Comparison of ENCODE assay signal across 8 cellular contexts in genomic region chr11:120431633-120432032, GRCh38.
A peak's percentile ranks its signal among the peaks of the same experiment; 100 is the strongest.
DNase-seq lines count a peak whose midpoint lies in the region; ATAC-seq and TF ChIP-seq lines count a peak whose summit lies in the region.

No MANE protein-coding gene starts in this region.

- CTCF ChIA-PET in AG04450 (lab: Charles Lee): interaction anchor here (0.9 to 1.7 kb wide), 7 partner anchors 10 to 371 kb away, joined by 3 to 8 read pairs (median 4); no protein-coding TSS in a partner anchor

- H3K9me3 ChIP-seq in AG04450 (ENCODE audit: control insufficient read depth, insufficient read depth, low read length) (no peaks in the 10 kb centered on the region), vagina (no peaks in the 10 kb centered on the region), Peyer's patch (no peaks in the 10 kb centered on the region)

- no peaks in the 10 kb centered on the region for H3K27me3 Mint-ChIP-seq in activated T-helper 17 cell treated with anti-CD3 and anti-CD28 coated beads, Interleukin-2, amount 50 U/mL, for 72 hours

- H3K27me3 ChIP-seq in AG04450 (ENCODE audit: control insufficient read depth, insufficient read depth, low read length) (no peaks in the 10 kb centered on the region), vagina (no peaks in the 10 kb centered on the region), Peyer's patch (no peaks in the 10 kb centered on the region)

- H3K4me3 ChIP-seq in AG04450 (ENCODE audit: low read depth, low read length) (no peak overlapping the region), vagina (no peak overlapping the region), Peyer's patch (no peak overlapping the region)

- H3K27ac ChIP-seq in AG04450 (ENCODE audit: low read depth, low read length) (peak overlapping the region; percentile 89), vagina (peak overlapping the region; percentile 74), Peyer's patch (peak overlapping the region in 2 of 4 donors; percentile 38 to 50)

- TF ChIP-seq CTCF in AG04450 (IDR thresholded peaks at IDR 0.05; ENCODE audit: low read depth, low read length) (peak; percentile 45), vagina (IDR thresholded peaks at IDR 0.05) (no peak), Peyer's patch (IDR thresholded peaks at IDR 0.05) (peak in 3 of 6 experiments; percentile 5 to 9 (median 5)), GM13976 (IDR thresholded peaks at IDR 0.05; ENCODE audit: borderline replicate concordance, control extremely low read depth, extremely low read depth, insufficient read depth, missing control alignments) (no peak)

- POLR2A ChIA-PET in AG04450 (lab: Yijun Ruan, JAX): interaction anchor here (0.8 to 1.7 kb wide), 6 partner anchors 18 to 100 kb away, joined by 3 to 15 read pairs (median 5); partner anchors contain the start of gene ARHGEF12

- peak overlapping the region; percentile 86 for H3K27ac Mint-ChIP-seq in activated T-helper 17 cell treated with anti-CD3 and anti-CD28 coated beads, Interleukin-2, amount 50 U/mL, for 72 hours

- no peak for TF ChIP-seq POLR2A in vagina (IDR thresholded peaks at IDR 0.05)
- TF ChIP-seq POLR2A in Peyer's patch (IDR thresholded peaks at IDR 0.05): no peak

- intact Hi-C loops in vagina (cut with DNase I): no loop called here

- peak overlapping the region; percentile 45 for H3K4me3 Mint-ChIP-seq in activated T-helper 17 cell treated with anti-CD3 and anti-CD28 coated beads, Interleukin-2, amount 50 U/mL, for 72 hours

- H3K36me3 ChIP-seq in vagina (no peaks in the 10 kb centered on the region), Peyer's patch (peaks cover 0 to 28% (median 0%) of the 10 kb centered on the region in 3 donors)

- peaks cover 16% of the 10 kb centered on the region for H3K4me1 Mint-ChIP-seq in activated T-helper 17 cell treated with anti-CD3 and anti-CD28 coated beads, Interleukin-2, amount 50 U/mL, for 72 hours

- H3K36me3 Mint-ChIP-seq in activated T-helper 17 cell treated with anti-CD3 and anti-CD28 coated beads, Interleukin-2, amount 50 U/mL, for 72 hours (ENCODE audit: low read depth): peaks cover 5% of the 10 kb centered on the region

- H3K4me1 ChIP-seq in vagina: peaks cover 19% of the 10 kb centered on the region
- peaks cover 0 to 6% (median 0%) of the 10 kb centered on the region in 4 donors for H3K4me1 ChIP-seq in Peyer's patch

- ATAC-seq in activated T-helper 17 cell treated with anti-CD3 and anti-CD28 coated beads, Interleukin-2, amount 50 U/mL, for 72 hours (replicated peaks): peak; percentile 70

- peak; percentile 13 for DNase-seq in AG04450 (ENCODE audit: low read depth, low spot score)
- peak; percentile 88 for DNase-seq in H4 (ENCODE audit: low spot score)
- DNase-seq in iPS-NIHi11 (ENCODE audit: low spot score): peak; percentile 39
- no peak for DNase-seq in vagina (ENCODE audit: extremely low spot score in 2 of 2)
- DNase-seq in Peyer's patch: no peak
- DNase-seq in GM13976 (ENCODE audit: low spot score): no peak
- DNase-seq in SKM-1 treated with dmso at 0.1 percent for 144 hours (lab: John Stamatoyannopoulos, UW; ENCODE audit: unreplicated experiment): no peak

- in situ Hi-C loops in GM13976 (cut with MboI; ENCODE audit: low sequenced_read_pairs, unreplicated experiment): no loop called here

- no peaks in the 10 kb centered on the region for H3K9me3 Mint-ChIP-seq in activated T-helper 17 cell treated with anti-CD3 and anti-CD28 coated beads, Interleukin-2, amount 50 U/mL, for 72 hours

Comparison
In these comparisons a context has a peak if more than half of its experiments do, and no peak if none do; other contexts are left out.
1. DNase-seq: peak in AG04450 (single experiment), H4 (single experiment) and iPS-NIHi11 (single experiment); none in vagina (0 of 2), Peyer's patch (0 of 3), GM13976 (single experiment) and SKM-1 treated with dmso at 0.1 percent for 144 hours (single experiment).